35 cellular contexts compared by ENCODE assay signal in the genomic region with DNA sequence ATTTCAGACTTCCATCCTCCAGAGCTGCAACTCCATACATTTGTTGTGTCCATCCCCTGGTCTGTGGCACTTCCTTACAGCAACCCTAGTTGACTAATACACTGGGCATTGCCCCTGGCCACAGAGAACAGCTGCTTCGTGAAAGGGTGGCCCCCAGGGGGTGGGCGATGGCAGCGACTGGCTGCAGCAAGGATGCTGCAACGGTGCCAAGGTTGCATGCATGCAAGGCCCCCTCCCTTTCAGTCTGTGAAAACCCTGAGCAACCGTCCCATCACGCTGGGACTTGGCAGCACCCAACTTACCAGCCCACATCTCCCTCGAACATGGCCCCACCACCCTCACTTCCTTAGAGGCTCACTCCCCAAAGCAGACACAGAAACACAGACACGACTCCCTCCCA.
"Had no signal": no experiment of that assay in that cellular context is flagged by ENCODE, and none has a peak within 500 bp of the region (broad histone marks: within the 10 kb centered on the region; RNA-seq: fewer than 3 reads in every experiment).

No MANE protein-coding gene starts in this region.

- DNase-seq: activated B cell treated with CpG ODN at 0.5 μM for 24 hours; activated CD4-positive, alpha-beta memory T cell treated with anti-CD3 and anti-CD28 coated beads for 36 hours; activated CD4-positive, alpha-beta T cell treated with anti-CD3 and anti-CD28 coated beads for 4 hours; activated CD4-positive, alpha-beta T cell treated with anti-CD3 and anti-CD28 coated beads, Interleukin-2, amount 10 ng/mL, durations not matched to agents 24 days and 14 days; activated CD4-positive, alpha-beta T cell treated with anti-CD3 and anti-CD28 coated beads, Interleukin-2, amount 50 U/mL, for 1 hour; activated CD4-positive, alpha-beta T cell treated with anti-CD3 and anti-CD28 coated beads, Interleukin-2, amount 50 U/mL, for 4 hours; activated CD4-positive, CD25-positive, alpha-beta regulatory T cell treated with anti-CD3 and anti-CD28 coated beads, Interleukin-2, amount 50 U/mL, for 72 hours; activated CD8-positive, alpha-beta memory T cell treated with anti-CD3 and anti-CD28 coated beads, Interleukin-2, amount 50 U/mL, for 4 hours; activated CD8-positive, alpha-beta T cell treated with anti-CD3 and anti-CD28 coated beads for 36 hours; activated effector memory CD4-positive, alpha-beta T cell treated with anti-CD3 and anti-CD28 coated beads, Interleukin-2, amount 50 U/mL, for 16 hours; activated gamma-delta T cell treated with Interleukin-2 at 50 U/mL for 16 hours; activated naive CD4-positive, alpha-beta T cell; activated naive CD4-positive, alpha-beta T cell treated with anti-CD3 and anti-CD28 coated beads for 36 hours; activated naive CD4-positive, alpha-beta T cell treated with anti-CD3 and anti-CD28 coated beads, Interleukin-2, amount 50 U/mL, for 16 hours; activated naive CD8-positive, alpha-beta T cell treated with anti-CD3 and anti-CD28 coated beads for 36 hours; activated T-cell treated with anti-CD3 and anti-CD28 coated beads for 4 hours; activated T-cell treated with anti-CD3 and anti-CD28 coated beads, Interleukin-2, amount 50 U/mL, for 1 hour; activated T-cell treated with anti-CD3 and anti-CD28 coated beads, Interleukin-2, amount 50 U/mL, for 4 hours; activated T-cell treated with anti-CD3 and anti-CD28 coated beads, Interleukin-2, amount 50 U/mL, for 72 hours; adrenal gland; amniotic stem cell; aorta; body of pancreas; brain microvascular endothelial cell; central memory CD4-positive, alpha-beta T cell; T-helper 1 cell; T-helper 2 cell; T-helper 9 cell had no signal

- H3K27me3 Mint-ChIP-seq: activated B cell treated with CpG ODN at 0.5 μM for 24 hours; activated CD4-positive, alpha-beta T cell treated with anti-CD3 and anti-CD28 coated beads, Interleukin-2, amount 10 ng/mL, durations not matched to agents 24 days and 14 days; activated CD8-positive, alpha-beta T cell treated with anti-CD3 and anti-CD28 coated beads for 36 hours had no signal

- H3K9me3 ChIP-seq: adrenal gland, body of pancreas had no signal

- H3K27me3 ChIP-seq: adrenal gland, body of pancreas, brain microvascular endothelial cell, breast epithelium had no signal

- H3K36me3 Mint-ChIP-seq: activated CD4-positive, alpha-beta memory T cell treated with anti-CD3 and anti-CD28 coated beads for 36 hours; activated naive CD8-positive, alpha-beta T cell treated with anti-CD3 and anti-CD28 coated beads for 36 hours had no signal

- H3K4me1 ChIP-seq: adrenal gland, body of pancreas, breast epithelium had no signal

- H3K4me3 Mint-ChIP-seq: activated B cell treated with CpG ODN at 0.5 μM for 24 hours; activated CD4-positive, alpha-beta memory T cell treated with anti-CD3 and anti-CD28 coated beads for 36 hours; activated CD4-positive, alpha-beta T cell treated with anti-CD3 and anti-CD28 coated beads, Interleukin-2, amount 10 ng/mL, durations not matched to agents 24 days and 14 days; activated CD8-positive, alpha-beta T cell treated with anti-CD3 and anti-CD28 coated beads for 36 hours; activated naive CD4-positive, alpha-beta T cell treated with anti-CD3 and anti-CD28 coated beads for 36 hours; activated naive CD8-positive, alpha-beta T cell treated with anti-CD3 and anti-CD28 coated beads for 36 hours; activated T-cell treated with anti-CD3 and anti-CD28 coated beads, Interleukin-2, amount 50 U/mL, for 4 hours; activated T-cell treated with anti-CD3 and anti-CD28 coated beads, Interleukin-2, amount 50 U/mL, for 72 hours; activated T-helper 1 cell treated with anti-CD3 and anti-CD28 coated beads, Interleukin-12 subunit alpha, Interleukin-12 subunit beta, Interleukin-2, Interleukin-4 antibody, amounts not matched to agents 30 ng/mL and 10 ng/mL and 1 ng/mL, durations not matched to agents 14 hours and 24 hours and 36 hours; activated T-helper 17 cell treated with anti-CD3 and anti-CD28 coated beads, Interleukin-2, amount 50 U/mL, for 72 hours; T-helper 1 cell treated with Interleukin-12 subunit alpha and Interleukin-12 subunit beta and Interleukin-4 antibody, amounts not matched to agents 30 μg/mL and 1 μg/mL, for 36 hours; T-helper 2 cell treated with Interferon-gamma antibody and Interleukin-4, amounts not matched to agents 5 μg/mL and 100 μg/mL, for 36 hours had no signal

- H3K27ac ChIP-seq: adrenal gland, body of pancreas, brain microvascular endothelial cell, breast epithelium, VCaP had no signal

- H3K27ac Mint-ChIP-seq: activated B cell treated with CpG ODN at 0.5 μM for 24 hours; activated CD4-positive, alpha-beta memory T cell treated with anti-CD3 and anti-CD28 coated beads for 36 hours; activated CD4-positive, alpha-beta T cell treated with anti-CD3 and anti-CD28 coated beads, Interleukin-2, amount 10 ng/mL, durations not matched to agents 24 days and 14 days; activated CD8-positive, alpha-beta T cell treated with anti-CD3 and anti-CD28 coated beads for 36 hours; activated naive CD4-positive, alpha-beta T cell treated with anti-CD3 and anti-CD28 coated beads for 36 hours; activated naive CD4-positive, alpha-beta T cell treated with anti-CD3 and anti-CD28 coated beads, Interleukin-2, amount 50 U/mL, for 72 hours; activated naive CD8-positive, alpha-beta T cell treated with anti-CD3 and anti-CD28 coated beads for 36 hours; activated T-cell treated with anti-CD3 and anti-CD28 coated beads, Interleukin-2, amount 50 U/mL, for 72 hours; activated T-helper 1 cell treated with anti-CD3 and anti-CD28 coated beads, Interleukin-12 subunit alpha, Interleukin-12 subunit beta, Interleukin-2, Interleukin-4 antibody, amounts not matched to agents 30 ng/mL and 10 ng/mL and 1 ng/mL, durations not matched to agents 14 hours and 24 hours and 36 hours; activated T-helper 17 cell treated with anti-CD3 and anti-CD28 coated beads, Interleukin-2, amount 50 U/mL, for 72 hours; T-helper 1 cell treated with Interleukin-12 subunit alpha and Interleukin-12 subunit beta and Interleukin-4 antibody, amounts not matched to agents 30 μg/mL and 1 μg/mL, for 36 hours; T-helper 2 cell treated with Interferon-gamma antibody and Interleukin-4, amounts not matched to agents 5 μg/mL and 100 μg/mL, for 36 hours had no signal

- H3K9me3 Mint-ChIP-seq: activated CD4-positive, alpha-beta T cell treated with anti-CD3 and anti-CD28 coated beads, Interleukin-2, amount 10 ng/mL, durations not matched to agents 24 days and 14 days; activated T-helper 1 cell treated with anti-CD3 and anti-CD28 coated beads, Interleukin-12 subunit alpha, Interleukin-12 subunit beta, Interleukin-2, Interleukin-4 antibody, amounts not matched to agents 30 ng/mL and 10 ng/mL and 1 ng/mL, durations not matched to agents 14 hours and 24 hours and 36 hours; T-helper 1 cell treated with Interleukin-12 subunit alpha and Interleukin-12 subunit beta and Interleukin-4 antibody, amounts not matched to agents 30 μg/mL and 1 μg/mL, for 36 hours; T-helper 2 cell treated with Interferon-gamma antibody and Interleukin-4, amounts not matched to agents 5 μg/mL and 100 μg/mL, for 36 hours had no signal

- H3K4me1 Mint-ChIP-seq: activated B cell treated with CpG ODN at 0.5 μM for 24 hours; activated CD4-positive, alpha-beta T cell treated with anti-CD3 and anti-CD28 coated beads, Interleukin-2, amount 10 ng/mL, durations not matched to agents 24 days and 14 days; activated naive CD8-positive, alpha-beta T cell treated with anti-CD3 and anti-CD28 coated beads for 36 hours; activated T-helper 17 cell treated with anti-CD3 and anti-CD28 coated beads, Interleukin-2, amount 50 U/mL, for 72 hours had no signal

- H3K36me3 ChIP-seq: adrenal gland, brain microvascular endothelial cell, breast epithelium had no signal

- H3K4me3 ChIP-seq: adrenal gland, body of pancreas, breast epithelium had no signal

- ATAC-seq: activated CD8-positive, alpha-beta T cell treated with anti-CD3 and anti-CD28 coated beads for 36 hours; activated naive CD4-positive, alpha-beta T cell treated with anti-CD3 and anti-CD28 coated beads, Interleukin-2, amount 50 U/mL, for 72 hours; activated T-cell treated with anti-CD3 and anti-CD28 coated beads, Interleukin-2, amount 50 U/mL, for 4 hours; activated T-cell treated with anti-CD3 and anti-CD28 coated beads, Interleukin-2, amount 50 U/mL, for 72 hours; activated T-helper 17 cell treated with anti-CD3 and anti-CD28 coated beads, Interleukin-2, amount 50 U/mL, for 72 hours; body of pancreas had no signal
